Comparison of ENCODE assay signal across 17 cellular contexts in the genomic region with DNA sequence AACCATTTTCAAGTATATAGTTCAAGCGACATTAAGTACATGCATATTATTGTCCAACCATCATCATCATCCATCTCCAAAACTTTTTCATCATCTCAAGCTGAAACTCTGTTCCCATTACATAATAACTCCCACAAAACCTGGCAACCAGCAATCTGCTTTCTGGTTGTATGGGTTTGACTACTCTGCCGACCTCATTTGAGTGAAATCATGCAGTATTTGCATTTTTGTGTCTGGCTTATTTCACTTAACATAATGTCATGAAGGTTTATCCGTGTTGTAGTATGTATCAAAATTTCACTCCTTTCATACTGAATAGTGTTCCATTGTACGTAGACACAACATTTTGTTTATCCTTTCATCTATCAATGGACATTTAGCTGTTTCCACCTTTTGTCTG.
A peak's percentile ranks its signal among the peaks of the same experiment; 100 is the strongest.
DNase-seq lines count a peak whose midpoint lies in the region; ATAC-seq, FAIRE-seq and TF ChIP-seq lines count a peak whose summit lies in the region.
"Had no signal": no experiment of that assay in that cellular context is flagged by ENCODE, and none has a peak within 500 bp of the region (broad histone marks: within the 10 kb centered on the region; RNA-seq: fewer than 3 reads in every experiment).

No MANE protein-coding gene starts in this region.

- intact Hi-C loops in activated T-helper 1 cell treated with anti-CD3 and anti-CD28 coated beads, Interleukin-12 subunit alpha, Interleukin-12 subunit beta, Interleukin-2, Interleukin-4 antibody, amounts not matched to agents 30 ng/mL and 10 ng/mL and 1 ng/mL, durations not matched to agents 14 hours and 24 hours and 36 hours (cut with micrococcal nuclease): loop anchor here (1.0 to 5.0 kb wide), 7 partner anchors 21 to 820 kb away; partner anchors contain the start of gene HAVCR2
- intact Hi-C loops in dorsolateral prefrontal cortex (cut with DNase I): no loop called here

- peak overlapping the region in 1 of 59 donors; percentile 3 for H3K4me3 ChIP-seq in dorsolateral prefrontal cortex
- H3K4me3 ChIP-seq: colonic mucosa, GM23248, PC-9 had no signal

- H3K27me3 ChIP-seq in dorsolateral prefrontal cortex: no peaks in the 10 kb centered on the region
- H3K27me3 ChIP-seq: colonic mucosa had no signal

- peak overlapping the region; percentile 79 for H3K27ac Mint-ChIP-seq in activated T-helper 1 cell treated with anti-CD3 and anti-CD28 coated beads, Interleukin-12 subunit alpha, Interleukin-12 subunit beta, Interleukin-2, Interleukin-4 antibody, amounts not matched to agents 30 ng/mL and 10 ng/mL and 1 ng/mL, durations not matched to agents 14 hours and 24 hours and 36 hours
- H3K27ac Mint-ChIP-seq: activated CD8-positive, alpha-beta T cell treated with anti-CD3 and anti-CD28 coated beads for 36 hours; CD8-positive, alpha-beta T cell had no signal

- no peaks in the 10 kb centered on the region for H3K9me3 Mint-ChIP-seq in activated T-helper 1 cell treated with anti-CD3 and anti-CD28 coated beads, Interleukin-12 subunit alpha, Interleukin-12 subunit beta, Interleukin-2, Interleukin-4 antibody, amounts not matched to agents 30 ng/mL and 10 ng/mL and 1 ng/mL, durations not matched to agents 14 hours and 24 hours and 36 hours
- H3K9me3 Mint-ChIP-seq: activated CD8-positive, alpha-beta T cell treated with anti-CD3 and anti-CD28 coated beads for 36 hours; CD8-positive, alpha-beta T cell; immature natural killer cell had no signal

- DNase-seq in GM18507 (ENCODE audit: extremely low spot score, insufficient read length, low read depth) (no peak), C1 segment of cervical spinal cord (lab: John Stamatoyannopoulos, UW) (no peak), cortex of kidney (lab: John Stamatoyannopoulos, UW) (no peak), dorsolateral prefrontal cortex (no peak), urothelium cell line (ENCODE audit: low spot score) (no peak)
- DNase-seq in activated T-helper 1 cell treated with anti-CD3 and anti-CD28 coated beads, Interleukin-12 subunit alpha, Interleukin-12 subunit beta, Interleukin-2, Interleukin-4 antibody, amounts not matched to agents 30 ng/mL and 10 ng/mL and 1 ng/mL, durations not matched to agents 14 hours and 24 hours and 36 hours (ENCODE audit: low spot score): no peak
- DNase-seq: CD8-positive, alpha-beta T cell; colonic mucosa; GM23248; MM.1S; NCI-H226; PC-9; substantia nigra had no signal

- H3K27me3 Mint-ChIP-seq in activated T-helper 1 cell treated with anti-CD3 and anti-CD28 coated beads, Interleukin-12 subunit alpha, Interleukin-12 subunit beta, Interleukin-2, Interleukin-4 antibody, amounts not matched to agents 30 ng/mL and 10 ng/mL and 1 ng/mL, durations not matched to agents 14 hours and 24 hours and 36 hours (ENCODE audit: insufficient read depth): peaks cover 8% of the 10 kb centered on the region

- TF ChIP-seq CTCF in dorsolateral prefrontal cortex (IDR thresholded peaks at IDR 0.05 in 54 of 56, conservative IDR thresholded peaks at IDR 0.05 in 2 of 56; ENCODE audit: low read depth in 1 of 56, partially characterized antibody in 56 of 56): no peak

- peaks cover 18% of the 10 kb centered on the region for H3K4me1 Mint-ChIP-seq in activated T-helper 1 cell treated with anti-CD3 and anti-CD28 coated beads, Interleukin-12 subunit alpha, Interleukin-12 subunit beta, Interleukin-2, Interleukin-4 antibody, amounts not matched to agents 30 ng/mL and 10 ng/mL and 1 ng/mL, durations not matched to agents 14 hours and 24 hours and 36 hours (ENCODE audit: low read depth)
- H3K4me1 Mint-ChIP-seq: immature natural killer cell had no signal

- ATAC-seq in GM19351 (IDR thresholded peaks at IDR 0.05; ENCODE audit: unreplicated experiment) (peak; percentile 6), HG02943 (IDR thresholded peaks at IDR 0.05; ENCODE audit: low read depth, unreplicated experiment) (peak; percentile 9)

- H3K36me3 Mint-ChIP-seq in activated T-helper 1 cell treated with anti-CD3 and anti-CD28 coated beads, Interleukin-12 subunit alpha, Interleukin-12 subunit beta, Interleukin-2, Interleukin-4 antibody, amounts not matched to agents 30 ng/mL and 10 ng/mL and 1 ng/mL, durations not matched to agents 14 hours and 24 hours and 36 hours (ENCODE audit: low read depth): peaks cover 3% of the 10 kb centered on the region
- H3K36me3 Mint-ChIP-seq: CD8-positive, alpha-beta T cell had no signal

- peak overlapping the region; percentile 53 for H3K4me3 Mint-ChIP-seq in activated T-helper 1 cell treated with anti-CD3 and anti-CD28 coated beads, Interleukin-12 subunit alpha, Interleukin-12 subunit beta, Interleukin-2, Interleukin-4 antibody, amounts not matched to agents 30 ng/mL and 10 ng/mL and 1 ng/mL, durations not matched to agents 14 hours and 24 hours and 36 hours
- H3K4me3 Mint-ChIP-seq: activated CD8-positive, alpha-beta T cell treated with anti-CD3 and anti-CD28 coated beads for 36 hours had no signal

- peak overlapping the region in 10 of 59 donors; percentile 1 to 51 (median 28) for H3K27ac ChIP-seq in dorsolateral prefrontal cortex
- H3K27ac ChIP-seq: colonic mucosa, GM23248, PC-9 had no signal

- FAIRE-seq in GM18507 (lab: Jason Lieb, UNC) (peak; percentile 21), urothelium cell line (lab: Jason Lieb, UNC) (no peak)
